In the genomic region with DNA sequence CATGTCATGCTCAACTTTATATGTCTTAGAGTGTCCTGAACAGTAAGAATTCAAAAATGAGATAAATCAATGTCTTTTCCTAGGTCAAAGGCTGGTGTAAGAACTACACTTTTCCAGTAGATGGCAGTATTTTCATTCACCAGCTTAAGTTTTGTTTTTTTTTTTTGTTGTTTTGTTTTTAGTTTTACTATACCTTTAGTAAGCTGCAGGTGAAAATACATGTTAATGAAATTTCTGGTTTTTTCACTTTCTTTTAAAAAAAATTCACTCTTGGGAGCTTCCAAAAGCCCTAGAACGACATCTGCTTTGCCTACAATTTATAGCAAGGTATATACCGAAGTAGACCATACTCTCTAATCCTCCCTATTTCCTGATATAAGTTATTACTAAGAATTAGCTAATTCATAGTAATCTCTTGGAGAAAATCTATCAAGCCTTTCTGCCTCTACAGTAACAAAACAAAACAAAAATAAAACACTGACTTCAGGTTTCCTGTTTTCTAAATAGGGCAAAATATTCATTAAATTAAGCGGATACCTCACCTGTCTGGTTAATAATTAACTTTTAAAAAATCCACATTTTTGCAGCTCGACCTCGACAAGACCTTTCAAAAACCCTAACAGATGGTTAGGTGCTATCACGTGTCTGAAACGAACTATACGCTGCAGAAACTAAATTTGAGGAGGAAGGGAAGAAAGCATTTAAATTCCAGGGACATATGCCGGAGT, we compare ENCODE assay signal across 1 cellular context.
TF ChIP-seq lines count a peak whose summit lies in the region.

No MANE protein-coding gene starts in this region.

TF ChIP-seq in H1, 55 proteins besides CTCF, POLR2A, EP300 and RAD21:
- TF ChIP-seq SRF (IDR thresholded peaks at IDR 0.05; ENCODE audit: low read depth, low read length) (no peak), ATF3 (IDR thresholded peaks at IDR 0.05; ENCODE audit: insufficient read depth, low read depth, low read length) (no peak), KDM5A (IDR thresholded peaks at IDR 0.05; ENCODE audit: low read length) (no peak)
